In genomic region chr19:41322451-41322850, GRCh38 we compare ENCODE assay signal across 1 cellular context.
TF ChIP-seq lines count a peak whose summit lies in the region.

No MANE protein-coding gene starts in this region.

TF ChIP-seq in K562, 482 proteins besides CTCF, POLR2A, EP300 and RAD21:
- TF ChIP-seq PHF8 (IDR thresholded peaks at IDR 0.05; ENCODE audit: borderline replicate concordance, low read length) (no peak), ZNF133 (CRISPR knock-in tag; IDR thresholded peaks at IDR 0.05) (no peak), RBFOX2 (IDR thresholded peaks at IDR 0.05; ENCODE audit: low read depth, low read length) (0 out of 2 replicates have a peak, but pooled peaks have one; percentile 2), POLR2G (IDR thresholded peaks at IDR 0.05; ENCODE audit: low read depth, low read length) (peak; percentile 48; the same call in 1 of the 2 replicates), ZBTB11 (CRISPR knock-in tag; IDR thresholded peaks at IDR 0.05) (0 out of 6 replicates have a peak, but pooled peaks of 1 of the 3 experiments have one; percentile 12), NCOA4 (IDR thresholded peaks at IDR 0.05; ENCODE audit: partially characterized antibody) (no peak), FOXP1 (CRISPR knock-in tag; IDR thresholded peaks at IDR 0.05) (peak; percentile 51; the same call in 1 of the 2 replicates)
